Comparison of ENCODE assay signal across 9 cellular contexts in genomic region chr10:125159486-125159931, GRCh38. TPM values are rescaled to one million over a fixed set of nuclear protein-coding genes. Genes with fewer than 3 reads are reported as not detected.
DNase-seq lines count a peak whose midpoint lies in the region; ATAC-seq and TF ChIP-seq lines count a peak whose summit lies in the region.
"Had no signal": no experiment of that assay in that cellular context is flagged by ENCODE, and none has a peak within 500 bp of the region (broad histone marks: within the 10 kb centered on the region; RNA-seq: fewer than 3 reads in every experiment).

No MANE protein-coding gene starts in this region.

- H3K9ac ChIP-seq in GM23248, result peak overlapping the region; percentile 83

- H3K9me2 ChIP-seq in GM23248 (ENCODE audit: insufficient read depth), result no peaks in the 10 kb centered on the region

- no peak overlapping the region for H2AFZ ChIP-seq in GM23248

- H4K20me1 ChIP-seq in GM23248 (ENCODE audit: insufficient read depth), result 0 out of 2 replicates have a peak, but pooled peaks cover 6% of the 10 kb centered on the region

- intact Hi-C loops in left ventricle myocardium inferior (cut with micrococcal nuclease), result loop anchor here (10.0 kb wide), 1 partner anchor 115 kb away; no protein-coding TSS in a partner anchor

- 0% methylated on average over 25 to 64 of the region's 66 CpGs for WGBS in GM23248 (ENCODE audit: low coverage in 1 of 2, low lambda C conversion rate in 2 of 2, missing lambda C conversion rate in 2 of 2), 2 experiments

- H3K4me3 ChIP-seq in GM23248 (peak overlapping the region; percentile 82), WERI-Rb-1 (ENCODE audit: low read depth, low read length) (peak overlapping the region; percentile 70), left ventricle myocardium inferior (peak overlapping the region; percentile 93), skeletal muscle cell (ENCODE audit: low read depth, low read length) (peak overlapping the region; percentile 70)

- H3K4me1 ChIP-seq in GM23248 (ENCODE audit: insufficient read depth) (peaks cover 29% of the 10 kb centered on the region), left ventricle myocardium inferior (peaks cover 61% of the 10 kb centered on the region)

- H3K36me3 ChIP-seq in GM23248 (ENCODE audit: low read depth) (no peaks in the 10 kb centered on the region), WERI-Rb-1 (peaks cover 9% of the 10 kb centered on the region), left ventricle myocardium inferior (no peaks in the 10 kb centered on the region)

- in situ Hi-C loops in GM23248 (cut with MboI), result no loop called here

- H3K27me3 ChIP-seq in GM23248 (replicated peaks; ENCODE audit: insufficient read depth), result no peaks in the 10 kb centered on the region
- H3K27me3 ChIP-seq in WERI-Rb-1 (ENCODE audit: insufficient read depth, low read depth, severe bottlenecking), result no peaks in the 10 kb centered on the region
- H3K27me3 ChIP-seq in left ventricle myocardium inferior (ENCODE audit: low read depth), result no peaks in the 10 kb centered on the region

- H3K27ac ChIP-seq in GM23248, result peak overlapping the region; percentile 74
- H3K27ac ChIP-seq in WERI-Rb-1, result peak overlapping the region; percentile 93
- peak overlapping the region; percentile 98 for H3K27ac ChIP-seq in left ventricle myocardium inferior (replicated peaks)

- H3K4me2 ChIP-seq in GM23248 (ENCODE audit: unreplicated experiment), result no peak overlapping the region

- H3F3A ChIP-seq in GM23248 (ENCODE audit: insufficient read depth), result peaks cover 8% of the 10 kb centered on the region

- H3K79me2 ChIP-seq in GM23248 (ENCODE audit: insufficient read depth), result peaks cover 42% of the 10 kb centered on the region

- ATAC-seq in GM21447 (IDR thresholded peaks at IDR 0.05; ENCODE audit: unreplicated experiment), result no peak

- peak; percentile 63 for DNase-seq in GM23248
- no peak for DNase-seq in WERI-Rb-1
- no peak for DNase-seq in left ventricle myocardium inferior
- DNase-seq in skeletal muscle cell (ENCODE audit: low read depth), result no peak
- DNase-seq in stimulated activated CD4-positive, alpha-beta T cell treated with anti-CD3 and anti-CD28 coated beads, Interleukin-4, amount 100 ng/mL, for 24 hours, result no peak
- DNase-seq in NCI-H1694 (lab: John Stamatoyannopoulos, UW), result no peak
- no peak for DNase-seq in kidney tubule cell (ENCODE audit: low spot score)
- DNase-seq: T-cell had no signal

- no peak for TF ChIP-seq CTCF in WERI-Rb-1 (IDR thresholded peaks at IDR 0.05; ENCODE audit: low read depth, low read length)
- TF ChIP-seq CTCF in left ventricle myocardium inferior (IDR thresholded peaks at IDR 0.05; ENCODE audit: borderline replicate concordance), result no peak

- no peaks in the 10 kb centered on the region for H3K9me3 ChIP-seq in GM23248 (ENCODE audit: low read depth)
- H3K9me3 ChIP-seq in WERI-Rb-1 (ENCODE audit: severe bottlenecking), result no peaks in the 10 kb centered on the region
- H3K9me3 ChIP-seq in left ventricle myocardium inferior (replicated peaks), result no peaks in the 10 kb centered on the region

RNA-seq across cellular contexts. Expression of gene CTBP2, which starts 0.9 kb away (rescaled TPM):
- total RNA-seq in GM23248 (2014; rRNA removed; shearing (Covaris generic)), result 59.3 and 65.5 TPM in 2 replicates
- polyA plus RNA-seq in GM23248 (2016; fragmentation: Nextera tagmentation; extraction: Ambion mirVana), result 52.0 and 54.5 TPM in 2 replicates
- 29.1 TPM for total RNA-seq in left ventricle myocardium inferior
